1 cellular context compared by ENCODE assay signal in the genomic region with DNA sequence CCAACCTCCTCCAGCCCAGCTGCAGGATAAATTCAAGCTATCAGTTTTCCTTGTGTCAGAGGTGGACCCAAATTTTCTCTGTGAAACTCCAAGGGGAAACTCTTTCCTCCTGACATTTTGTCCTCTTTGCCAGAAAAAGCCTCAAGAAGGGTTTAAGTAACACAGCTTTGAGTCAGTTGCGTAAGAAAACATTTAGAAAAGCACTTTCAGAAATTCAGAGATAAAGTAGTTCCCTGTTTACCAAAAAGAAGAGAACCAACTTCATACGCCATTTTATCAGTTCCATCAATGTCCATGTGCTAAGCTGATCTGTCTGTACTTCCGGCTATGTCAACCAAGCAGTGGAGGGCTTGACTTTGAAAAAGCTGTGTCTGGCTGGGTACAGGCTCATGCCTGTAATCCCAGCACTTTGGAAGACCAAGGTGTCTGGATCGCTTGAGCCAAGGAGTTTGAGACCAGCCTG.
TF ChIP-seq lines count a peak whose summit lies in the region.

No MANE protein-coding gene starts in this region.

TF ChIP-seq in K562, 482 proteins besides CTCF, POLR2A, EP300 and RAD21 (continued from another document and continues in another):
- TF ChIP-seq, protein P1, sequence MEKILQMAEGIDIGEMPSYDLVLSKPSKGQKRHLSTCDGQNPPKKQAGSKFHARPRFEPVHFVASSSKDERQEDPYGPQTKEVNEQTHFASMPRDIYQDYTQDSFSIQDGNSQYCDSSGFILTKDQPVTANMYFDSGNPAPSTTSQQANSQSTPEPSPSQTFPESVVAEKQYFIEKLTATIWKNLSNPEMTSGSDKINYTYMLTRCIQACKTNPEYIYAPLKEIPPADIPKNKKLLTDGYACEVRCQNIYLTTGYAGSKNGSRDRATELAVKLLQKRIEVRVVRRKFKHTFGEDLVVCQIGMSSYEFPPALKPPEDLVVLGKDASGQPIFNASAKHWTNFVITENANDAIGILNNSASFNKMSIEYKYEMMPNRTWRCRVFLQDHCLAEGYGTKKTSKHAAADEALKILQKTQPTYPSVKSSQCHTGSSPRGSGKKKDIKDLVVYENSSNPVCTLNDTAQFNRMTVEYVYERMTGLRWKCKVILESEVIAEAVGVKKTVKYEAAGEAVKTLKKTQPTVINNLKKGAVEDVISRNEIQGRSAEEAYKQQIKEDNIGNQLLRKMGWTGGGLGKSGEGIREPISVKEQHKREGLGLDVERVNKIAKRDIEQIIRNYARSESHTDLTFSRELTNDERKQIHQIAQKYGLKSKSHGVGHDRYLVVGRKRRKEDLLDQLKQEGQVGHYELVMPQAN (IDR thresholded peaks at IDR 0.05; ENCODE audit: borderline replicate concordance): no peak
- TF ChIP-seq ZNF121 (CRISPR knock-in tag; conservative IDR thresholded peaks at IDR 0.05) (no peak), LARP7 (IDR thresholded peaks at IDR 0.05) (no peak), ZFX (CRISPR knock-in tag; IDR thresholded peaks at IDR 0.05) (no peak), ZNF830 (CRISPR knock-in tag; IDR thresholded peaks at IDR 0.05) (no peak), BRF1 (IDR thresholded peaks at IDR 0.05; ENCODE audit: borderline replicate concordance, extremely low read depth, insufficient read length) (no peak), HMG20A (CRISPR knock-in tag; conservative IDR thresholded peaks at IDR 0.05) (no peak), HEY1 (CRISPR knock-in tag; IDR thresholded peaks at IDR 0.05; ENCODE audit: borderline replicate concordance) (no peak), SRF (CRISPR knock-in tag; IDR thresholded peaks at IDR 0.05) (no peak), HMG20B (CRISPR knock-in tag; IDR thresholded peaks at IDR 0.05) (no peak), RFX1 (IDR thresholded peaks at IDR 0.05) (no peak), ASH1L (IDR thresholded peaks at IDR 0.05; ENCODE audit: borderline replicate concordance, low read depth, partially characterized antibody) (no peak), TFAM (CRISPR knock-in tag; conservative IDR thresholded peaks at IDR 0.05) (no peak), ZNF282 (CRISPR knock-in tag; IDR thresholded peaks at IDR 0.05) (no peak), MAZ (CRISPR knock-in tag; conservative IDR thresholded peaks at IDR 0.05 in 1 of 2, IDR thresholded peaks at IDR 0.05 in 1 of 2) (peak in 1 of 2 experiments; percentile 34; a peak in 1 of 4 replicates), ZNF589 (CRISPR knock-in tag; IDR thresholded peaks at IDR 0.05; ENCODE audit: low read depth) (peak; percentile 92), DACH1 (IDR thresholded peaks at IDR 0.05; ENCODE audit: partially characterized antibody) (no peak), HDAC3 (IDR thresholded peaks at IDR 0.05; ENCODE audit: borderline replicate concordance, partially characterized antibody) (peak; percentile 24), GATA2 (CRISPR knock-in tag; IDR thresholded peaks at IDR 0.05) (no peak; the same call in 1 of the 2 replicates), PHF8 (IDR thresholded peaks at IDR 0.05; ENCODE audit: borderline replicate concordance, low read length) (no peak), CCNT2 (IDR thresholded peaks at IDR 0.05; ENCODE audit: borderline replicate concordance, extremely low read depth, insufficient read length, low read depth, low read length) (no peak), ZNF184 (CRISPR knock-in tag; IDR thresholded peaks at IDR 0.05) (no peak), SAP30 (IDR thresholded peaks at IDR 0.05; ENCODE audit: borderline replicate concordance, insufficient read depth, low read depth, low read length, poor library complexity, severe bottlenecking) (no peak)
- TF ChIP-seq, protein P2, sequence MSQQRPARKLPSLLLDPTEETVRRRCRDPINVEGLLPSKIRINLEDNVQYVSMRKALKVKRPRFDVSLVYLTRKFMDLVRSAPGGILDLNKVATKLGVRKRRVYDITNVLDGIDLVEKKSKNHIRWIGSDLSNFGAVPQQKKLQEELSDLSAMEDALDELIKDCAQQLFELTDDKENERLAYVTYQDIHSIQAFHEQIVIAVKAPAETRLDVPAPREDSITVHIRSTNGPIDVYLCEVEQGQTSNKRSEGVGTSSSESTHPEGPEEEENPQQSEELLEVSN (IDR thresholded peaks at IDR 0.05; ENCODE audit: borderline replicate concordance in 1 of 2, extremely low read depth in 1 of 2, insufficient read depth in 1 of 2, insufficient read length in 1 of 2, low read depth in 1 of 2, low read length in 1 of 2, poor library complexity in 1 of 2, severe bottlenecking in 1 of 2): peak in 1 of 2 experiments; percentile 29
- TF ChIP-seq, protein P3, sequence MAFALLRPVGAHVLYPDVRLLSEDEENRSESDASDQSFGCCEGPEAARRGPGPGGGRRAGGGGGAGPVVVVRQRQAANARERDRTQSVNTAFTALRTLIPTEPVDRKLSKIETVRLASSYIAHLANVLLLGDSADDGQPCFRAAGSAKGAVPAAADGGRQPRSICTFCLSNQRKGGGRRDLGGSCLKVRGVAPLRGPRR (CRISPR knock-in tag; IDR thresholded peaks at IDR 0.05): no peak
- TF ChIP-seq, protein P4, sequence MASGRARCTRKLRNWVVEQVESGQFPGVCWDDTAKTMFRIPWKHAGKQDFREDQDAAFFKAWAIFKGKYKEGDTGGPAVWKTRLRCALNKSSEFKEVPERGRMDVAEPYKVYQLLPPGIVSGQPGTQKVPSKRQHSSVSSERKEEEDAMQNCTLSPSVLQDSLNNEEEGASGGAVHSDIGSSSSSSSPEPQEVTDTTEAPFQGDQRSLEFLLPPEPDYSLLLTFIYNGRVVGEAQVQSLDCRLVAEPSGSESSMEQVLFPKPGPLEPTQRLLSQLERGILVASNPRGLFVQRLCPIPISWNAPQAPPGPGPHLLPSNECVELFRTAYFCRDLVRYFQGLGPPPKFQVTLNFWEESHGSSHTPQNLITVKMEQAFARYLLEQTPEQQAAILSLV (tag; IDR thresholded peaks at IDR 0.05): no peak
- TF ChIP-seq, protein P5, sequence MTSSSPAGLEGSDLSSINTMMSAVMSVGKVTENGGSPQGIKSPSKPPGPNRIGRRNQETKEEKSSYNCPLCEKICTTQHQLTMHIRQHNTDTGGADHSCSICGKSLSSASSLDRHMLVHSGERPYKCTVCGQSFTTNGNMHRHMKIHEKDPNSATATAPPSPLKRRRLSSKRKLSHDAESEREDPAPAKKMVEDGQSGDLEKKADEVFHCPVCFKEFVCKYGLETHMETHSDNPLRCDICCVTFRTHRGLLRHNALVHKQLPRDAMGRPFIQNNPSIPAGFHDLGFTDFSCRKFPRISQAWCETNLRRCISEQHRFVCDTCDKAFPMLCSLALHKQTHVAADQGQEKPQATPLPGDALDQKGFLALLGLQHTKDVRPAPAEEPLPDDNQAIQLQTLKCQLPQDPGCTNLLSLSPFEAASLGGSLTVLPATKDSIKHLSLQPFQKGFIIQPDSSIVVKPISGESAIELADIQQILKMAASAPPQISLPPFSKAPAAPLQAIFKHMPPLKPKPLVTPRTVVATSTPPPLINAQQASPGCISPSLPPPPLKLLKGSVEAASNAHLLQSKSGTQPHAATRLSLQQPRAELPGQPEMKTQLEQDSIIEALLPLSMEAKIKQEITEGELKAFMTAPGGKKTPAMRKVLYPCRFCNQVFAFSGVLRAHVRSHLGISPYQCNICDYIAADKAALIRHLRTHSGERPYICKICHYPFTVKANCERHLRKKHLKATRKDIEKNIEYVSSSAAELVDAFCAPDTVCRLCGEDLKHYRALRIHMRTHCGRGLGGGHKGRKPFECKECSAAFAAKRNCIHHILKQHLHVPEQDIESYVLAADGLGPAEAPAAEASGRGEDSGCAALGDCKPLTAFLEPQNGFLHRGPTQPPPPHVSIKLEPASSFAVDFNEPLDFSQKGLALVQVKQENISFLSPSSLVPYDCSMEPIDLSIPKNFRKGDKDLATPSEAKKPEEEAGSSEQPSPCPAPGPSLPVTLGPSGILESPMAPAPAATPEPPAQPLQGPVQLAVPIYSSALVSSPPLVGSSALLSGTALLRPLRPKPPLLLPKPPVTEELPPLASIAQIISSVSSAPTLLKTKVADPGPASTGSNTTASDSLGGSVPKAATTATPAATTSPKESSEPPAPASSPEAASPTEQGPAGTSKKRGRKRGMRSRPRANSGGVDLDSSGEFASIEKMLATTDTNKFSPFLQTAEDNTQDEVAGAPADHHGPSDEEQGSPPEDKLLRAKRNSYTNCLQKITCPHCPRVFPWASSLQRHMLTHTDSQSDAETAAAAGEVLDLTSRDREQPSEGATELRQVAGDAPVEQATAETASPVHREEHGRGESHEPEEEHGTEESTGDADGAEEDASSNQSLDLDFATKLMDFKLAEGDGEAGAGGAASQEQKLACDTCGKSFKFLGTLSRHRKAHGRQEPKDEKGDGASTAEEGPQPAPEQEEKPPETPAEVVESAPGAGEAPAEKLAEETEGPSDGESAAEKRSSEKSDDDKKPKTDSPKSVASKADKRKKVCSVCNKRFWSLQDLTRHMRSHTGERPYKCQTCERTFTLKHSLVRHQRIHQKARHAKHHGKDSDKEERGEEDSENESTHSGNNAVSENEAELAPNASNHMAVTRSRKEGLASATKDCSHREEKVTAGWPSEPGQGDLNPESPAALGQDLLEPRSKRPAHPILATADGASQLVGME (CRISPR knock-in tag; IDR thresholded peaks at IDR 0.05): no peak
- TF ChIP-seq, protein P6, sequence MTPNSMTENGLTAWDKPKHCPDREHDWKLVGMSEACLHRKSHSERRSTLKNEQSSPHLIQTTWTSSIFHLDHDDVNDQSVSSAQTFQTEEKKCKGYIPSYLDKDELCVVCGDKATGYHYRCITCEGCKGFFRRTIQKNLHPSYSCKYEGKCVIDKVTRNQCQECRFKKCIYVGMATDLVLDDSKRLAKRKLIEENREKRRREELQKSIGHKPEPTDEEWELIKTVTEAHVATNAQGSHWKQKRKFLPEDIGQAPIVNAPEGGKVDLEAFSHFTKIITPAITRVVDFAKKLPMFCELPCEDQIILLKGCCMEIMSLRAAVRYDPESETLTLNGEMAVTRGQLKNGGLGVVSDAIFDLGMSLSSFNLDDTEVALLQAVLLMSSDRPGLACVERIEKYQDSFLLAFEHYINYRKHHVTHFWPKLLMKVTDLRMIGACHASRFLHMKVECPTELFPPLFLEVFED (CRISPR knock-in tag; conservative IDR thresholded peaks at IDR 0.05): no peak
- TF ChIP-seq, protein P7, sequence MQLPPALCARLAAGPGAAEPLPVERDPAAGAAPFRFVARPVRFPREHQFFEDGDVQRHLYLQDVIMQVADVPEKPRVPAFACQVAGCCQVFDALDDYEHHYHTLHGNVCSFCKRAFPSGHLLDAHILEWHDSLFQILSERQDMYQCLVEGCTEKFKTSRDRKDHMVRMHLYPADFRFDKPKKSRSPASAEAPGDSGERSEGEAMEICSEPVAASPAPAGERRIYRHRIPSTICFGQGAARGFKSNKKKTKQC (CRISPR knock-in tag; IDR thresholded peaks at IDR 0.05): no peak
- TF ChIP-seq, protein P8, sequence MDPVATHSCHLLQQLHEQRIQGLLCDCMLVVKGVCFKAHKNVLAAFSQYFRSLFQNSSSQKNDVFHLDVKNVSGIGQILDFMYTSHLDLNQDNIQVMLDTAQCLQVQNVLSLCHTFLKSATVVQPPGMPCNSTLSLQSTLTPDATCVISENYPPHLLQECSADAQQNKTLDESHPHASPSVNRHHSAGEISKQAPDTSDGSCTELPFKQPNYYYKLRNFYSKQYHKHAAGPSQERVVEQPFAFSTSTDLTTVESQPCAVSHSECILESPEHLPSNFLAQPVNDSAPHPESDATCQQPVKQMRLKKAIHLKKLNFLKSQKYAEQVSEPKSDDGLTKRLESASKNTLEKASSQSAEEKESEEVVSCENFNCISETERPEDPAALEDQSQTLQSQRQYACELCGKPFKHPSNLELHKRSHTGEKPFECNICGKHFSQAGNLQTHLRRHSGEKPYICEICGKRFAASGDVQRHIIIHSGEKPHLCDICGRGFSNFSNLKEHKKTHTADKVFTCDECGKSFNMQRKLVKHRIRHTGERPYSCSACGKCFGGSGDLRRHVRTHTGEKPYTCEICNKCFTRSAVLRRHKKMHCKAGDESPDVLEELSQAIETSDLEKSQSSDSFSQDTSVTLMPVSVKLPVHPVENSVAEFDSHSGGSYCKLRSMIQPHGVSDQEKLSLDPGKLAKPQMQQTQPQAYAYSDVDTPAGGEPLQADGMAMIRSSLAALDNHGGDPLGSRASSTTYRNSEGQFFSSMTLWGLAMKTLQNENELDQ (CRISPR knock-in tag; IDR thresholded peaks at IDR 0.05; ENCODE audit: borderline replicate concordance): no peak
- TF ChIP-seq, protein P9, sequence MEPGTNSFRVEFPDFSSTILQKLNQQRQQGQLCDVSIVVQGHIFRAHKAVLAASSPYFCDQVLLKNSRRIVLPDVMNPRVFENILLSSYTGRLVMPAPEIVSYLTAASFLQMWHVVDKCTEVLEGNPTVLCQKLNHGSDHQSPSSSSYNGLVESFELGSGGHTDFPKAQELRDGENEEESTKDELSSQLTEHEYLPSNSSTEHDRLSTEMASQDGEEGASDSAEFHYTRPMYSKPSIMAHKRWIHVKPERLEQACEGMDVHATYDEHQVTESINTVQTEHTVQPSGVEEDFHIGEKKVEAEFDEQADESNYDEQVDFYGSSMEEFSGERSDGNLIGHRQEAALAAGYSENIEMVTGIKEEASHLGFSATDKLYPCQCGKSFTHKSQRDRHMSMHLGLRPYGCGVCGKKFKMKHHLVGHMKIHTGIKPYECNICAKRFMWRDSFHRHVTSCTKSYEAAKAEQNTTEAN (CRISPR knock-in tag; IDR thresholded peaks at IDR 0.05): no peak
